8 cellular contexts compared by ENCODE assay signal in the genomic region with DNA sequence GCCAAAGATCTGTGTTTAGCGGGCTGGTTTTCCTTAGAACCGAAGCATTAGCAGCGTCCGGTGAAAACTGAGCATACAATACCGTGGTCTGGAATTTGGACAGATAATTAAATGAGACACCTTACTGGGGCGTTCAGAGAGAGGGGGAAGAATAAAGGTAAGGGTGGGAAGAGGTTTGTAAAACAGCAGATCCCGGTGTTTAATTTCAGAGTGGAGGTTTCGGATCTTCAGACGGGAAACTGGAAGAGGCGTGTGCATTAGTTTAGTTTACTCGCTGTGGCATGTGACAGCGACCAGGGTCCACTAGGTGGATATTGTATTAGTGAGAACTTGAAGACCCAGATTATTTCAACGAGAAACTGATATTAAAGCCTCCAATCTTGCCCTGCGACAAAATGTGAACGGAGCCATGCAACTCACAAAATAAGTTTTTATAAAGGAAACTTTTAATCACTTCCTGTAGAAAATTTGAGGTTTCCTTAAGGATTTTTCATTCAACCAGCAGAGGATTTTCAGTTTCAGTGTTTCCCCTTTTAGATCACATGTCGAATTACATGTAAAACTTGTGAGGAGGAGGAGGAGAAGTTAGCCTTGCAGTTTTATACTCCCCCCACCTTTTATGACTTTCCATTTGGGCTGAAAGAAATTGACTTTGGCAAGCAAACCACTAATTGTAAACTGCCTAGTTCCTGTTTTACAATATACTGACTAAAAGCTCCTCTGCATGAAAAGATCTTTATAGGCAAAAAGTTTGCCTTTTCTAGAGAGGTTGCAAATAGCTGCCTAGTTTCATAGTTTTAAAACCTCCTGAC. TPM values are rescaled to one million over a fixed set of nuclear protein-coding genes. Genes with fewer than 3 reads are reported as not detected.
DNase-seq lines count a peak whose midpoint lies in the region; ATAC-seq and TF ChIP-seq lines count a peak whose summit lies in the region.

No MANE protein-coding gene starts in this region.

- peaks cover 62% of the 10 kb centered on the region for H3K27me3 Mint-ChIP-seq in CD8-positive, alpha-beta T cell (ENCODE audit: low read depth)
- peaks cover 32 to 74% (median 60%) of the 10 kb centered on the region in 5 donors for H3K27me3 Mint-ChIP-seq in naive thymus-derived CD8-positive, alpha-beta T cell

- peaks cover 3% of the 10 kb centered on the region for H3K36me3 Mint-ChIP-seq in CD8-positive, alpha-beta T cell
- H3K36me3 Mint-ChIP-seq in naive thymus-derived CD8-positive, alpha-beta T cell: peaks cover 0 to 2% (median 0%) of the 10 kb centered on the region in 3 donors

- peaks cover 19% of the 10 kb centered on the region for H3K27me3 ChIP-seq in CD8-positive, alpha-beta T cell (ENCODE audit: insufficient read depth, low read length)
- peaks cover 29% of the 10 kb centered on the region for H3K27me3 ChIP-seq in colonic mucosa

- H3K9ac ChIP-seq in colonic mucosa (ENCODE audit: low read depth in 2 of 2, low read length in 2 of 2): no peak overlapping the region

- H3K4me3 ChIP-seq in CD8-positive, alpha-beta T cell (ENCODE audit: low read depth, low read length): no peak overlapping the region
- H3K4me3 ChIP-seq in colonic mucosa: no peak overlapping the region

- peaks cover 34% of the 10 kb centered on the region for H3K4me1 ChIP-seq in CD8-positive, alpha-beta T cell (ENCODE audit: insufficient read depth, low read length)
- peaks cover 3% of the 10 kb centered on the region for H3K4me1 ChIP-seq in colonic mucosa

- no peaks in the 10 kb centered on the region for H3K36me3 ChIP-seq in CD8-positive, alpha-beta T cell (ENCODE audit: insufficient read depth, low read length)
- no peaks in the 10 kb centered on the region for H3K36me3 ChIP-seq in colonic mucosa

- POLR2A ChIA-PET in CD8-positive, alpha-beta T cell (lab: Charles Lee): no interaction called here
- POLR2A ChIA-PET in naive thymus-derived CD8-positive, alpha-beta T cell (lab: Charles Lee): no interaction called here

- peaks cover 31% of the 10 kb centered on the region for H3K4me1 Mint-ChIP-seq in CD8-positive, alpha-beta T cell (ENCODE audit: low read depth)
- H3K4me1 Mint-ChIP-seq in naive thymus-derived CD8-positive, alpha-beta T cell: peaks cover 9 to 29% (median 24%) of the 10 kb centered on the region in 4 donors

- TF ChIP-seq CTCF in CD8-positive, alpha-beta T cell (IDR thresholded peaks at IDR 0.05): no peak
- no peak for TF ChIP-seq CTCF in colonic mucosa (IDR thresholded peaks at IDR 0.05)

- no peak overlapping the region for H3K27ac Mint-ChIP-seq in CD8-positive, alpha-beta T cell
- H3K27ac Mint-ChIP-seq in naive thymus-derived CD8-positive, alpha-beta T cell: no peak overlapping the region

- no peaks in the 10 kb centered on the region for H3K9me3 Mint-ChIP-seq in CD8-positive, alpha-beta T cell
- no peaks in the 10 kb centered on the region for H3K9me3 Mint-ChIP-seq in naive thymus-derived CD8-positive, alpha-beta T cell

- H3K27ac ChIP-seq in CD8-positive, alpha-beta T cell (ENCODE audit: low read depth, low read length): no peak overlapping the region
- no peak overlapping the region for H3K27ac ChIP-seq in colonic mucosa

- CTCF ChIA-PET in CD8-positive, alpha-beta T cell (lab: Charles Lee): interaction anchor here (0.6 to 1.0 kb wide), 4 partner anchors 8 to 351 kb away, joined by 3 to 5 read pairs (median 4); no protein-coding TSS in a partner anchor

- peak overlapping the region; percentile 27 for H3K4me3 Mint-ChIP-seq in CD8-positive, alpha-beta T cell
- peak overlapping the region in 6 of 10 donors; percentile 0 to 71 (median 28) for H3K4me3 Mint-ChIP-seq in naive thymus-derived CD8-positive, alpha-beta T cell

- no peak for ATAC-seq in CD8-positive, alpha-beta T cell
- ATAC-seq in naive thymus-derived CD8-positive, alpha-beta T cell: no peak
- ATAC-seq in GM18502 (IDR thresholded peaks at IDR 0.05; ENCODE audit: poor library complexity, unreplicated experiment): no peak
- ATAC-seq in HG03378 (IDR thresholded peaks at IDR 0.05; ENCODE audit: unreplicated experiment): no peak

- intact Hi-C loops in CD8-positive, alpha-beta T cell (cut with DNase I, micrococcal nuclease): loop anchor here (5.0 to 10.0 kb wide), 7 partner anchors 148 to 1175 kb away; a partner anchor contains a TSS
- intact Hi-C loops in colonic mucosa (cut with DNase I): loop anchor here (5.0 to 10.0 kb wide), 2 partner anchors 195 to 312 kb away; no protein-coding TSS in a partner anchor

- no peaks in the 10 kb centered on the region for H3K9me3 ChIP-seq in CD8-positive, alpha-beta T cell (ENCODE audit: low read length)
- H3K9me3 ChIP-seq in colonic mucosa: no peaks in the 10 kb centered on the region

- DNase-seq in CD8-positive, alpha-beta T cell: no peak
- DNase-seq in NAMALWA (ENCODE audit: low spot score): peak; percentile 30
- peak; percentile 35 for DNase-seq in colonic mucosa
- DNase-seq in naive thymus-derived CD8-positive, alpha-beta T cell: no peak
- DNase-seq in NCI-H2107 (lab: John Stamatoyannopoulos, UW): no peak
- no peak for DNase-seq in stimulated activated CD4-positive, alpha-beta T cell treated with anti-CD3 and anti-CD28 coated beads, Interleukin-4, amount 100 ng/mL, for 4 hours

RNA-seq across cellular contexts. Expression of a gene that starts 2.8 kb away (rescaled TPM):
- total RNA-seq in CD8-positive, alpha-beta T cell: 1 to 10 TPM; 3.5 to 3.6 TPM
- 1 to 10 TPM; 3.1 to 4.6 TPM for total RNA-seq in colonic mucosa
- total RNA-seq in naive thymus-derived CD8-positive, alpha-beta T cell: under 1 TPM in 1 of 2 experiments, not detected in 1; 0.19 TPM
- polyA plus RNA-seq in naive thymus-derived CD8-positive, alpha-beta T cell: not detected

Comparison
In these comparisons a context has a peak if more than half of its experiments do, and no peak if none do; other contexts are left out.
1. DNase-seq: peak in NAMALWA (single experiment) and colonic mucosa (single experiment); none in CD8-positive, alpha-beta T cell (0 of 7), naive thymus-derived CD8-positive, alpha-beta T cell (0 of 10), NCI-H2107 (single experiment) and stimulated activated CD4-positive, alpha-beta T cell treated with anti-CD3 and anti-CD28 coated beads, Interleukin-4, amount 100 ng/mL, for 4 hours (0 of 2).